ENCODE assay signal across 9 cellular contexts in the genomic region with DNA sequence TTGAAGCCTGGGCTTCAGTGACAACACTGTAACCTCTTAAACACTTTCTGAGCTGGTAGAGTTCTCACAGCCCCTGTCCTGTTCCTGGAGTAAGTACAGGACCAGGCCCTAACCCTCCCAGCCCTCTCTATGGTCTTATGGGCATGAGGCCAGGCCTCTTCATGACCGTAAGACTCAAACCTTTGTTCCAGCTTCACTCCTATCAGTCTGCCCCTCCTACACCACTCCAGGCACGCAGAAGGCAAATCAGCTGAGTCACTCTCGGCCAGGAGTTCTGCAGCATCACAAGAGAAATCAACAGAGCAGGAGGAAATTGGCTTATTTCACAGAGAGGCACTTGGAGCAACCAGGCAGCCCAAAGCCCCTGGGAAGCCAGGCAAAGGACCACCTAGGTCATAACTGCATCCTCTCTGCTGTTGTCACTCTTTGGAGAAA. TPM values are rescaled to one million over a fixed set of nuclear protein-coding genes. Genes with fewer than 3 reads are reported as not detected.
DNase-seq lines count a peak whose midpoint lies in the region; ATAC-seq, FAIRE-seq and TF ChIP-seq lines count a peak whose summit lies in the region.
"Had no signal": no experiment of that assay in that cellular context is flagged by ENCODE, and none has a peak within 500 bp of the region (broad histone marks: within the 10 kb centered on the region; RNA-seq: fewer than 3 reads in every experiment).

No MANE protein-coding gene starts in this region.

- peak; percentile 86 to 95 for ATAC-seq in A549
- peak; percentile 77 to 94 for ATAC-seq in right cardiac atrium
- ATAC-seq in GM19324 (IDR thresholded peaks at IDR 0.05; ENCODE audit: low FRiP score, unreplicated experiment) = no peak

- CTCF ChIA-PET in A549 (lab: Yijun Ruan, JAX) = interaction anchor here (0.6 to 0.8 kb wide), 2 partner anchors 17 to 50 kb away, joined by 3 read pairs; no protein-coding TSS in a partner anchor

- H3K4me2 ChIP-seq in A549 = peak overlapping the region; percentile 37

- WGBS in A549 (ENCODE audit: missing lambda C conversion rate) = 13% methylated on average over 3 of the region's 3 CpGs
- 4% methylated on average over 3 of the region's 3 CpGs for WGBS in right cardiac atrium

- H3K4me1 ChIP-seq in A549 (peaks cover 14% of the 10 kb centered on the region), right cardiac atrium (ENCODE audit: control insufficient read depth, insufficient read depth, low read length) (peaks cover 3% of the 10 kb centered on the region)

- TF ChIP-seq POLR2A in A549 (IDR thresholded peaks at IDR 0.05; ENCODE audit: low read length) = no peak

- POLR2A ChIA-PET in A549 (lab: Yijun Ruan, JAX) = interaction anchor here (1.2 to 1.4 kb wide), 2 partner anchors 25 to 49 kb away, joined by 3 to 8 read pairs; partner anchors contain the start of gene CHD6

- TF ChIP-seq RAD21 in A549 (conservative IDR thresholded peaks at IDR 0.05 in 1 of 2, IDR thresholded peaks at IDR 0.05 in 1 of 2) = no peak

- peak overlapping the region; percentile 62 to 85 for H3K27ac ChIP-seq in A549
- no peak overlapping the region for H3K27ac ChIP-seq in right cardiac atrium (ENCODE audit: low read length)

- H3K4me3 ChIP-seq in A549 = no peak overlapping the region
- no peak overlapping the region for H3K4me3 ChIP-seq in right cardiac atrium (ENCODE audit: low read length)

- TF ChIP-seq EP300 in A549 (IDR thresholded peaks at IDR 0.05) = no peak

- TF ChIP-seq CTCF in A549 (IDR thresholded peaks at IDR 0.05) = no peak

- H3K27me3 ChIP-seq in right cardiac atrium (ENCODE audit: control insufficient read depth, insufficient read depth) = no peaks in the 10 kb centered on the region

- intact Hi-C loops in right cardiac atrium (cut with DNase I) = no loop called here

- no peak for FAIRE-seq in A549 (lab: Jason Lieb, UNC)

- no peaks in the 10 kb centered on the region for H3K9me3 ChIP-seq in A549
- no peaks in the 10 kb centered on the region for H3K9me3 ChIP-seq in right cardiac atrium (ENCODE audit: control insufficient read depth, low read length)

- peak; percentile 18 to 87 for DNase-seq in A549 (ENCODE audit: low read depth in 1 of 2, low spot score in 1 of 2)
- peak; percentile 31 for DNase-seq in HuH-7 (ENCODE audit: low spot score)
- peak; percentile 81 for DNase-seq in SW480 (ENCODE audit: low spot score)
- DNase-seq in right cardiac atrium = peak; percentile 47 to 52 (median 48)
- DNase-seq in DMS 273 (lab: John Stamatoyannopoulos, UW; ENCODE audit: unreplicated experiment) = no peak
- no peak for DNase-seq in Kasumi-1 (lab: John Stamatoyannopoulos, UW)
- DNase-seq in GOT3 (lab: John Stamatoyannopoulos, UW) = no peak
- DNase-seq: CD4-positive, CD25-positive, alpha-beta regulatory T cell had no signal

TF ChIP-seq in A549, 52 proteins besides CTCF, POLR2A, EP300 and RAD21 (continues in another document):
- TF ChIP-seq SREBF2 (IDR thresholded peaks at IDR 0.05) (no peak), RFX5 (IDR thresholded peaks at IDR 0.05) (no peak), HDAC2 (IDR thresholded peaks at IDR 0.05) (no peak), PHF8 (IDR thresholded peaks at IDR 0.05; ENCODE audit: borderline replicate concordance, low read depth) (no peak), JUNB (IDR thresholded peaks at IDR 0.05) (no peak), CBX2 (IDR thresholded peaks at IDR 0.05; ENCODE audit: borderline replicate concordance, low read depth) (no peak), ZNF302 (CRISPR knock-in tag; IDR thresholded peaks at IDR 0.05) (no peak), BCL3 (IDR thresholded peaks at IDR 0.05) (no peak), MAFK (IDR thresholded peaks at IDR 0.05; ENCODE audit: partially characterized antibody) (peak; percentile 97), HOXA7 (CRISPR knock-in tag; IDR thresholded peaks at IDR 0.05) (no peak), SMC3 (IDR thresholded peaks at IDR 0.05) (no peak), FOXS1 (CRISPR knock-in tag; IDR thresholded peaks at IDR 0.05) (no peak), KDM1A (IDR thresholded peaks at IDR 0.05; ENCODE audit: low read depth) (no peak), EHF (CRISPR knock-in tag; IDR thresholded peaks at IDR 0.05) (no peak), BHLHE40 (IDR thresholded peaks at IDR 0.05; ENCODE audit: low read depth, low read length) (no peak), HOXB5 (CRISPR knock-in tag; IDR thresholded peaks at IDR 0.05) (no peak), POLR2AphosphoS2 (conservative IDR thresholded peaks at IDR 0.05; ENCODE audit: low read length) (no peak), HES2 (IDR thresholded peaks at IDR 0.05) (no peak), NPAS2 (CRISPR knock-in tag; IDR thresholded peaks at IDR 0.05; ENCODE audit: borderline replicate concordance) (0 out of 2 replicates have a peak, but pooled peaks have one; percentile 18), RARB (CRISPR knock-in tag; IDR thresholded peaks at IDR 0.05) (no peak), FOSB (CRISPR knock-in tag; IDR thresholded peaks at IDR 0.05) (no peak), EHMT2 (IDR thresholded peaks at IDR 0.05; ENCODE audit: low read depth) (no peak), RCOR1 (IDR thresholded peaks at IDR 0.05; ENCODE audit: low read depth, low read length) (no peak), HOXB13 (CRISPR knock-in tag; IDR thresholded peaks at IDR 0.05; ENCODE audit: low read depth) (no peak; the same call in 1 of the 2 replicates), E2F6 (IDR thresholded peaks at IDR 0.05; ENCODE audit: borderline replicate concordance, low read depth) (0 out of 2 replicates have a peak, but pooled peaks have one; percentile 24), ZC3H11A (IDR thresholded peaks at IDR 0.05) (no peak), RNF2 (IDR thresholded peaks at IDR 0.05; ENCODE audit: borderline replicate concordance, low read depth) (no peak), NFE2L2 (conservative IDR thresholded peaks at IDR 0.05; ENCODE audit: low read length) (peak; percentile 83), TP53 (CRISPR knock-in tag; IDR thresholded peaks at IDR 0.05) (no peak), ZSCAN20 (CRISPR knock-in tag; IDR thresholded peaks at IDR 0.05) (no peak), MAX (IDR thresholded peaks at IDR 0.05) (peak; percentile 54), MYC (IDR thresholded peaks at IDR 0.05; ENCODE audit: borderline replicate concordance, low read length) (no peak)
- TF ChIP-seq, protein P1, sequence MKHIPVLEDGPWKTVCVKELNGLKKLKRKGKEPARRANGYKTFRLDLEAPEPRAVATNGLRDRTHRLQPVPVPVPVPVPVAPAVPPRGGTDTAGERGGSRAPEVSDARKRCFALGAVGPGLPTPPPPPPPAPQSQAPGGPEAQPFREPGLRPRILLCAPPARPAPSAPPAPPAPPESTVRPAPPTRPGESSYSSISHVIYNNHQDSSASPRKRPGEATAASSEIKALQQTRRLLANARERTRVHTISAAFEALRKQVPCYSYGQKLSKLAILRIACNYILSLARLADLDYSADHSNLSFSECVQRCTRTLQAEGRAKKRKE (CRISPR knock-in tag; IDR thresholded peaks at IDR 0.05; ENCODE audit: low read depth) = no peak
- TF ChIP-seq, protein P2, sequence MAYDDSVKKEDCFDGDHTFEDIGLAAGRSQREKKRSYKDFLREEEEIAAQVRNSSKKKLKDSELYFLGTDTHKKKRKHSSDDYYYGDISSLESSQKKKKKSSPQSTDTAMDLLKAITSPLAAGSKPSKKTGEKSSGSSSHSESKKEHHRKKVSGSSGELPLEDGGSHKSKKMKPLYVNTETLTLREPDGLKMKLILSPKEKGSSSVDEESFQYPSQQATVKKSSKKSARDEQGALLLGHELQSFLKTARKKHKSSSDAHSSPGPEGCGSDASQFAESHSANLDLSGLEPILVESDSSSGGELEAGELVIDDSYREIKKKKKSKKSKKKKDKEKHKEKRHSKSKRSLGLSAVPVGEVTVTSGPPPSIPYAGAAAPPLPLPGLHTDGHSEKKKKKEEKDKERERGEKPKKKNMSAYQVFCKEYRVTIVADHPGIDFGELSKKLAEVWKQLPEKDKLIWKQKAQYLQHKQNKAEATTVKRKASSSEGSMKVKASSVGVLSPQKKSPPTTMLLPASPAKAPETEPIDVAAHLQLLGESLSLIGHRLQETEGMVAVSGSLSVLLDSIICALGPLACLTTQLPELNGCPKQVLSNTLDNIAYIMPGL (CRISPR knock-in tag; IDR thresholded peaks at IDR 0.05; ENCODE audit: borderline replicate concordance) = no peak

RNA-seq across cellular contexts. Expression of gene CHD6, which starts 25.3 kb away (rescaled TPM):
- polyA plus RNA-seq in A549 (2011; rRNA removed) = 20.7 and 22.6 TPM in 2 replicates
- 3.6 and 4.1 TPM in 2 replicates for polyA plus RNA-seq in A549 (2012; cell fraction: cytosol; rRNA removed)
- 9.4 and 11.1 TPM in 2 replicates for polyA plus RNA-seq in A549 (2012; cell fraction: nucleus; rRNA removed)
- 7.6 to 8.2 TPM (median 8.0 TPM) in 3 replicates for polyA plus RNA-seq in A549 (2017; fragmentation: RNase III; extraction: RNeasy Plus Mini Kit Qiagen cat#74134 plus additional on column Dnase treatment)
- 37.7 and 46.6 TPM in 2 replicates for polyA minus RNA-seq in A549 (2011; rRNA and poly(A)+ RNA removed)
- 10 to 100 TPM; 46.8 to 53.9 (median 50.5) TPM for total RNA-seq in right cardiac atrium
- polyA plus RNA-seq in right cardiac atrium = 9.7 TPM

Comparison
In these comparisons a context has a peak if more than half of its experiments do, and no peak if none do; other contexts are left out.
1. DNase-seq: peak in A549 (2 of 2), HuH-7 (single experiment), SW480 (single experiment) and right cardiac atrium (3 of 3); none in DMS 273 (single experiment), Kasumi-1 (0 of 2) and GOT3 (single experiment).